ENCODE assay signal across 12 cellular contexts in genomic region chr1:984476-984814, GRCh38. TPM values are rescaled to one million over a fixed set of nuclear protein-coding genes. Genes with fewer than 3 reads are reported as not detected.
DNase-seq lines count a peak whose midpoint lies in the region; ATAC-seq and TF ChIP-seq lines count a peak whose summit lies in the region.
"Had no signal": no experiment of that assay in that cellular context is flagged by ENCODE, and none has a peak within 500 bp of the region (broad histone marks: within the 10 kb centered on the region; RNA-seq: fewer than 3 reads in every experiment).

No MANE protein-coding gene starts in this region.

- H3K79me2 ChIP-seq in OCI-LY7 (ENCODE audit: insufficient read depth, low read depth, low read length): no peaks in the 10 kb centered on the region

- DNase-seq in CD14-positive monocyte (ENCODE audit: low spot score): no peak
- DNase-seq in OCI-LY7 (ENCODE audit: low spot score): no peak
- no peak for DNase-seq in fibroblast of pulmonary artery (ENCODE audit: low read depth)
- no peak for DNase-seq in psoas muscle
- no peak for DNase-seq in COR-L47 (lab: John Stamatoyannopoulos, UW)
- DNase-seq in effector memory CD4-positive, alpha-beta T cell: no peak
- DNase-seq in EL: no peak
- DNase-seq: DMS 273 treated with DMSO at 0.1 percent for 48 hours had no signal

- no peaks in the 10 kb centered on the region for H3K36me3 Mint-ChIP-seq in CD14-positive monocyte
- H3K36me3 Mint-ChIP-seq in activated T-helper 17 cell treated with anti-CD3 and anti-CD28 coated beads, Interleukin-2, amount 50 U/mL, for 72 hours (ENCODE audit: low read depth): no peaks in the 10 kb centered on the region

- no peak overlapping the region for H3K27ac Mint-ChIP-seq in CD14-positive monocyte
- H3K27ac Mint-ChIP-seq in activated T-helper 17 cell treated with anti-CD3 and anti-CD28 coated beads, Interleukin-2, amount 50 U/mL, for 72 hours: no peak overlapping the region
- H3K27ac Mint-ChIP-seq: stimulated activated naive CD8-positive, alpha-beta T cell treated with anti-CD3 and anti-CD28 coated beads, Interleukin-15, Interleukin-2, amounts not matched to agents 100 ng/mL and 50 ng/mL, for 24 hours had no signal

- no TSS peak for BruUV-seq in OCI-LY7 (replicated peaks; lab: Mats Ljungman, UMichigan)

- H3K9me3 Mint-ChIP-seq in CD14-positive monocyte: peaks cover 0 to 9% (median 5%) of the 10 kb centered on the region in 7 donors
- H3K9me3 Mint-ChIP-seq in activated T-helper 17 cell treated with anti-CD3 and anti-CD28 coated beads, Interleukin-2, amount 50 U/mL, for 72 hours: no peaks in the 10 kb centered on the region
- H3K9me3 Mint-ChIP-seq: stimulated activated naive CD8-positive, alpha-beta T cell treated with anti-CD3 and anti-CD28 coated beads, Interleukin-15, Interleukin-2, amounts not matched to agents 100 ng/mL and 50 ng/mL, for 24 hours had no signal

- H3K4me1 Mint-ChIP-seq in CD14-positive monocyte: no peaks in the 10 kb centered on the region
- H3K4me1 Mint-ChIP-seq in activated T-helper 17 cell treated with anti-CD3 and anti-CD28 coated beads, Interleukin-2, amount 50 U/mL, for 72 hours: no peaks in the 10 kb centered on the region

- WGBS in psoas muscle, 3 donors: 59 to 64% (median 59%) methylated on average over 12 of the region's 12 CpGs

- H3K4me3 ChIP-seq in OCI-LY7 (ENCODE audit: low read depth, low read length, poor library complexity, severe bottlenecking) (no peak overlapping the region), fibroblast of pulmonary artery (replicated peaks; ENCODE audit: low read depth, low read length) (peak overlapping the region; percentile 1), psoas muscle (peak overlapping the region; percentile 49)
- H3K4me3 ChIP-seq in effector memory CD4-positive, alpha-beta T cell (ENCODE audit: insufficient read depth, low read depth, low read length, poor library complexity, severe bottlenecking): no peak overlapping the region
- H3K4me3 ChIP-seq: MG63 had no signal

- H3K27me3 Mint-ChIP-seq in CD14-positive monocyte (ENCODE audit: low read depth in 3 of 3): peaks cover 40 to 63% (median 48%) of the 10 kb centered on the region in 3 donors
- peaks cover 20% of the 10 kb centered on the region for H3K27me3 Mint-ChIP-seq in activated T-helper 17 cell treated with anti-CD3 and anti-CD28 coated beads, Interleukin-2, amount 50 U/mL, for 72 hours

- H2AFZ ChIP-seq in OCI-LY7 (ENCODE audit: low read length): no peak overlapping the region

- H3K9me2 ChIP-seq in OCI-LY7 (ENCODE audit: insufficient read depth, low read length): no peaks in the 10 kb centered on the region

- H3K4me1 ChIP-seq in OCI-LY7 (ENCODE audit: insufficient read depth, low read length, poor library complexity, severe bottlenecking): no peaks in the 10 kb centered on the region
- H3K4me1 ChIP-seq in psoas muscle: peaks cover 27% of the 10 kb centered on the region
- H3K4me1 ChIP-seq in effector memory CD4-positive, alpha-beta T cell (ENCODE audit: control insufficient read depth, insufficient read depth, low read length, poor library complexity, severe bottlenecking): no peaks in the 10 kb centered on the region

- no peak overlapping the region for H3K27ac ChIP-seq in OCI-LY7 (ENCODE audit: low read depth, low read length, poor library complexity, severe bottlenecking)
- no peak overlapping the region for H3K27ac ChIP-seq in psoas muscle
- no peak overlapping the region for H3K27ac ChIP-seq in effector memory CD4-positive, alpha-beta T cell (ENCODE audit: insufficient read depth, low read length, poor library complexity, severe bottlenecking)

- no peaks in the 10 kb centered on the region for H3K27me3 ChIP-seq in psoas muscle (ENCODE audit: insufficient read depth in 3 of 3, low read length in 2 of 3)
- H3K27me3 ChIP-seq in effector memory CD4-positive, alpha-beta T cell (replicated peaks; ENCODE audit: control insufficient read depth, insufficient read depth, low read length, poor library complexity, severe bottlenecking): no peaks in the 10 kb centered on the region
- H3K27me3 ChIP-seq: MG63 had no signal

- H3K4me2 ChIP-seq in OCI-LY7 (ENCODE audit: low read length): no peak overlapping the region

- H3K9me3 ChIP-seq in OCI-LY7 (ENCODE audit: low read length) (no peaks in the 10 kb centered on the region), psoas muscle (no peaks in the 10 kb centered on the region)
- H3K9me3 ChIP-seq in effector memory CD4-positive, alpha-beta T cell (ENCODE audit: control insufficient read depth, low read length): no peaks in the 10 kb centered on the region
- H3K9me3 ChIP-seq: MG63 had no signal

- no peak overlapping the region for H3K4me3 Mint-ChIP-seq in CD14-positive monocyte
- H3K4me3 Mint-ChIP-seq in activated T-helper 17 cell treated with anti-CD3 and anti-CD28 coated beads, Interleukin-2, amount 50 U/mL, for 72 hours: no peak overlapping the region
- H3K4me3 Mint-ChIP-seq: stimulated activated naive CD8-positive, alpha-beta T cell treated with anti-CD3 and anti-CD28 coated beads, Interleukin-15, Interleukin-2, amounts not matched to agents 100 ng/mL and 50 ng/mL, for 24 hours had no signal

- no peaks in the 10 kb centered on the region for H4K20me1 ChIP-seq in OCI-LY7 (ENCODE audit: insufficient read depth, low read length)

- intact Hi-C loops in CD14-positive monocyte (cut with micrococcal nuclease): loop anchor here (5.0 to 10.0 kb wide), 2 partner anchors 78 to 80 kb away; no protein-coding TSS in a partner anchor
- intact Hi-C loops in OCI-LY7 (cut with micrococcal nuclease; ENCODE audit: unreplicated experiment): loop anchor here (1.0 to 10.0 kb wide), 2 partner anchors 50 to 79 kb away; no protein-coding TSS in a partner anchor
- intact Hi-C loops in psoas muscle (cut with DNase I): loop anchor here (1.0 to 5.0 kb wide), 4 partner anchors 14 to 308 kb away; no protein-coding TSS in a partner anchor

- H3K36me3 ChIP-seq in OCI-LY7 (ENCODE audit: insufficient read depth, low read length) (no peaks in the 10 kb centered on the region), psoas muscle (ENCODE audit: insufficient read depth in 1 of 2, low read depth in 1 of 2) (no peaks in the 10 kb centered on the region)
- no peaks in the 10 kb centered on the region for H3K36me3 ChIP-seq in effector memory CD4-positive, alpha-beta T cell (ENCODE audit: control insufficient read depth, insufficient read depth, low read length)
- H3K36me3 ChIP-seq: MG63 had no signal

- CTCF ChIA-PET in OCI-LY7 (lab: Charles Lee; ENCODE audit: unreplicated experiment): no interaction called here

- POLR2A ChIA-PET in OCI-LY7 (lab: Charles Lee): interaction anchor here (0.6 kb wide), 2 partner anchors 29 to 247 kb away, joined by 3 to 4 read pairs; partner anchors contain the start of gene ISG15

- TF ChIP-seq CTCF in CD14-positive monocyte (IDR thresholded peaks at IDR 0.05) (peak; percentile 68), OCI-LY7 (conservative IDR thresholded peaks at IDR 0.05; ENCODE audit: low read length) (peak; percentile 28; the same call in 1 of the 2 replicates), fibroblast of pulmonary artery (IDR thresholded peaks at IDR 0.05; ENCODE audit: low read length, missing control alignments) (no peak), psoas muscle (IDR thresholded peaks at IDR 0.05) (no peak)

- ATAC-seq in psoas muscle: no peak
- no peak for ATAC-seq in activated T-helper 17 cell treated with anti-CD3 and anti-CD28 coated beads, Interleukin-2, amount 50 U/mL, for 72 hours (replicated peaks)

RNA-seq across cellular contexts. Expression of gene PERM1, which starts 2.6 kb away (rescaled TPM):
- polyA plus RNA-seq in CD14-positive monocyte: not detected
- total RNA-seq in OCI-LY7 (2014; rRNA removed; shearing (Covaris generic)): not detected in 2 replicates
- total RNA-seq in OCI-LY7 (2022): not detected in 2 replicates
- total RNA-seq in psoas muscle: 100 to 1,000 TPM in 2 of 4 donors, 10 to 100 TPM in 2; 13.9 to 249 (median 109) TPM
- polyA plus RNA-seq in psoas muscle: 100 to 1,000 TPM in 1 of 3 donors, 10 to 100 TPM in 2; 38.1 to 239 (median 58.5) TPM
- not detected for total RNA-seq in activated T-helper 17 cell treated with anti-CD3 and anti-CD28 coated beads, Interleukin-2, amount 50 U/mL, for 72 hours

RNA-seq across cellular contexts. Expression of gene HES4, which starts 15.5 kb away (rescaled TPM):
- polyA plus RNA-seq in CD14-positive monocyte (1 to 10 TPM; 1.4 to 2.0 TPM), psoas muscle (10 to 100 TPM in 1 of 3 donors, 1 to 10 TPM in 2; 2.3 to 20.2 (median 5.4) TPM)
- not detected in 2 replicates for total RNA-seq in OCI-LY7 (2014; rRNA removed; shearing (Covaris generic))
- total RNA-seq in OCI-LY7 (2022) (not detected in 2 replicates), psoas muscle (10 to 100 TPM in 3 of 4 donors, 1 to 10 TPM in 1; 7.2 to 21.8 (median 12.6) TPM)
- 1 to 10 TPM in 1 of 2 donors, not detected in 1; 2.5 TPM for total RNA-seq in activated T-helper 17 cell treated with anti-CD3 and anti-CD28 coated beads, Interleukin-2, amount 50 U/mL, for 72 hours

RNA-seq across cellular contexts. Expression of gene PLEKHN1, which starts 18.2 kb away (rescaled TPM):
- polyA plus RNA-seq in CD14-positive monocyte: under 1 TPM; 0.21 to 0.62 TPM
- total RNA-seq in OCI-LY7 (2014; rRNA removed; shearing (Covaris generic)): 0.05 TPM in 1 of 2 replicates, not detected in the other
- not detected in 2 replicates for total RNA-seq in OCI-LY7 (2022)
- total RNA-seq in psoas muscle: not detected
- under 1 TPM in 1 of 3 donors, not detected in 2; 0.03 TPM for polyA plus RNA-seq in psoas muscle
- total RNA-seq in activated T-helper 17 cell treated with anti-CD3 and anti-CD28 coated beads, Interleukin-2, amount 50 U/mL, for 72 hours: 1 to 10 TPM; 2.8 to 6.3 TPM
- total RNA-seq: skeletal muscle tissue had no signal

RNA-seq across cellular contexts. Expression of gene KLHL17, which starts 24.1 kb away (rescaled TPM):
- polyA plus RNA-seq in CD14-positive monocyte (under 1 TPM; 0.31 to 0.71 TPM), psoas muscle (1 to 10 TPM; 3.4 to 5.5 (median 4.1) TPM)
- 20.7 and 21.7 TPM in 2 replicates for total RNA-seq in OCI-LY7 (2014; rRNA removed; shearing (Covaris generic))
- total RNA-seq in OCI-LY7 (2022) (23.3 and 24.2 TPM in 2 replicates), psoas muscle (1 to 10 TPM; 2.1 to 3.8 (median 3.0) TPM)
- total RNA-seq in activated T-helper 17 cell treated with anti-CD3 and anti-CD28 coated beads, Interleukin-2, amount 50 U/mL, for 72 hours: 10 to 100 TPM; 17.4 to 17.8 TPM

RNA-seq across cellular contexts. Expression of gene NOC2L, which starts 25.4 kb away (rescaled TPM):
- polyA plus RNA-seq in CD14-positive monocyte: 10 to 100 TPM; 34.5 to 35.8 TPM
- total RNA-seq in OCI-LY7 (2014; rRNA removed; shearing (Covaris generic)): 77.9 and 84.0 TPM in 2 replicates
- total RNA-seq in OCI-LY7 (2022): 72.1 and 99.0 TPM in 2 replicates
- 10 to 100 TPM; 61.4 to 87.0 (median 82.7) TPM for total RNA-seq in psoas muscle
- 100 to 1,000 TPM in 1 of 3 donors, 10 to 100 TPM in 2; 78.1 to 106 (median 92.7) TPM for polyA plus RNA-seq in psoas muscle
- 100 to 1,000 TPM in 1 of 2 donors, 10 to 100 TPM in 1; 57.6 to 141 TPM for total RNA-seq in activated T-helper 17 cell treated with anti-CD3 and anti-CD28 coated beads, Interleukin-2, amount 50 U/mL, for 72 hours

Comparison
In these comparisons a context has a peak if more than half of its experiments do, and no peak if none do; other contexts are left out.
1. CTCF ChIP-seq: peak in CD14-positive monocyte (single experiment) and OCI-LY7 (single experiment); none in fibroblast of pulmonary artery (single experiment) and psoas muscle (single experiment).
2. H3K4me3 ChIP-seq: peak in fibroblast of pulmonary artery (single experiment) and psoas muscle (single experiment); none in OCI-LY7 (single experiment) and effector memory CD4-positive, alpha-beta T cell (single experiment).
3. RNA of gene PERM1, which starts 2.6 kb away (total RNA-seq): 13.9 to 249 TPM in psoas muscle; not detected in OCI-LY7 and not detected in activated T-helper 17 cell treated with anti-CD3 and anti-CD28 coated beads, Interleukin-2, amount 50 U/mL, for 72 hours; every median in the first group is over 10 times any median in the second.